In genomic region chr12:112992541-112993398, GRCh38 we compare ENCODE assay signal across 8 cellular contexts. TPM values are rescaled to one million over a fixed set of nuclear protein-coding genes. Genes with fewer than 3 reads are reported as not detected.
A peak's percentile ranks its signal among the peaks of the same experiment; 100 is the strongest.
DNase-seq lines count a peak whose midpoint lies in the region; ATAC-seq and TF ChIP-seq lines count a peak whose summit lies in the region.

No MANE protein-coding gene starts in this region.

- H3K9me3 ChIP-seq in MG63 = peaks cover 5% of the 10 kb centered on the region
- H3K9me3 ChIP-seq in left ventricle myocardium inferior (replicated peaks) = no peaks in the 10 kb centered on the region
- H3K9me3 ChIP-seq in sigmoid colon = no peaks in the 10 kb centered on the region

- intact Hi-C loops in left ventricle myocardium inferior (cut with micrococcal nuclease) = no loop called here
- intact Hi-C loops in sigmoid colon (cut with DNase I) = no loop called here

- no peak for TF ChIP-seq EP300 in sigmoid colon (IDR thresholded peaks at IDR 0.05)

- H3K27me3 ChIP-seq in MG63 (no peaks in the 10 kb centered on the region), left ventricle myocardium inferior (ENCODE audit: low read depth) (peaks cover 15% of the 10 kb centered on the region), sigmoid colon (no peaks in the 10 kb centered on the region)

- TF ChIP-seq CTCF in left ventricle myocardium inferior (IDR thresholded peaks at IDR 0.05; ENCODE audit: borderline replicate concordance) (peak; percentile 92), sigmoid colon (IDR thresholded peaks at IDR 0.05) (peak in 3 of 4 experiments; percentile 26 to 87 (median 69))

- no peak for TF ChIP-seq POLR2A in sigmoid colon (IDR thresholded peaks at IDR 0.05)

- H3K4me3 ChIP-seq in MG63 (no peak overlapping the region), left ventricle myocardium inferior (no peak overlapping the region), sigmoid colon (no peak overlapping the region)

- H3K4me1 ChIP-seq in left ventricle myocardium inferior = no peaks in the 10 kb centered on the region
- H3K4me1 ChIP-seq in sigmoid colon = no peaks in the 10 kb centered on the region

- H3K36me3 ChIP-seq in MG63 (no peaks in the 10 kb centered on the region; the same call in 1 of the 2 replicates), left ventricle myocardium inferior (peaks cover 31% of the 10 kb centered on the region), sigmoid colon (peaks cover 0 to 2% (median 0%) of the 10 kb centered on the region in 4 donors)

- ATAC-seq in SK-N-SH treated with all-trans-retinoic acid at 6 μM for 48 hours (peak; percentile 81), HG03135 (IDR thresholded peaks at IDR 0.05; ENCODE audit: unreplicated experiment) (no peak)

- DNase-seq in ELF-1 (ENCODE audit: low read depth, low spot score) (peak; percentile 78), MG63 (peak; percentile 18), left ventricle myocardium inferior (peak; percentile 20), sigmoid colon (no peak), occipital lobe (lab: John Stamatoyannopoulos, UW) (no peak)
- peak; percentile 34 for DNase-seq in activated naive CD8-positive, alpha-beta T cell treated with anti-CD3 and anti-CD28 coated beads, Interleukin-2, amount 50 U/mL, for 16 hours (ENCODE audit: low read depth, low spot score)

- 15 to 19% methylated on average over 2 of the region's 2 CpGs for WGBS in sigmoid colon, 2 donors

- H3K27ac ChIP-seq in left ventricle myocardium inferior (replicated peaks) = no peak overlapping the region
- no peak overlapping the region for H3K27ac ChIP-seq in sigmoid colon

TF ChIP-seq in SK-N-SH treated with all-trans-retinoic acid at 6 μM for 48 hours, 23 proteins besides CTCF, POLR2A, EP300 and RAD21:
- no peak for TF ChIP-seq CSDC2 (CRISPR knock-in tag; IDR thresholded peaks at IDR 0.05)
- TF ChIP-seq ZFP3 (CRISPR knock-in tag; IDR thresholded peaks at IDR 0.05) = no peak

RNA-seq across cellular contexts. Expression of gene OAS2, which starts 14.5 kb away (rescaled TPM):
- 6.0 and 22.3 TPM in 2 replicates for total RNA-seq in MG63 (2014; rRNA removed; shearing (Covaris generic); ENCODE audit: low replicate concordance)
- 4.8 TPM for total RNA-seq in left ventricle myocardium inferior
- total RNA-seq in sigmoid colon = 1 to 10 TPM; 2.0 to 5.7 (median 2.9) TPM
- 10 to 100 TPM in 1 of 3 donors, 1 to 10 TPM in 2; 3.9 to 28.8 (median 6.0) TPM for polyA plus RNA-seq in sigmoid colon
- total RNA-seq in occipital lobe = 2.0 TPM

RNA-seq across cellular contexts. Expression of gene OAS3, which starts 54.5 kb away (rescaled TPM):
- total RNA-seq in MG63 (2014; rRNA removed; shearing (Covaris generic); ENCODE audit: low replicate concordance) = 8.6 and 12.5 TPM in 2 replicates
- total RNA-seq in left ventricle myocardium inferior (5.4 TPM), sigmoid colon (1 to 10 TPM; 1.8 to 8.9 (median 6.0) TPM), occipital lobe (1.6 TPM)
- polyA plus RNA-seq in sigmoid colon = 10 to 100 TPM in 2 of 3 donors, 1 to 10 TPM in 1; 5.4 to 37.0 (median 10.6) TPM

Comparison
In these comparisons a context has a peak if more than half of its experiments do, and no peak if none do; other contexts are left out.
1. DNase-seq: peak in ELF-1 (single experiment), MG63 (single experiment), activated naive CD8-positive, alpha-beta T cell treated with anti-CD3 and anti-CD28 coated beads, Interleukin-2, amount 50 U/mL, for 16 hours (single experiment) and left ventricle myocardium inferior (single experiment); none in sigmoid colon (single experiment) and occipital lobe (single experiment).